In the genomic region with DNA sequence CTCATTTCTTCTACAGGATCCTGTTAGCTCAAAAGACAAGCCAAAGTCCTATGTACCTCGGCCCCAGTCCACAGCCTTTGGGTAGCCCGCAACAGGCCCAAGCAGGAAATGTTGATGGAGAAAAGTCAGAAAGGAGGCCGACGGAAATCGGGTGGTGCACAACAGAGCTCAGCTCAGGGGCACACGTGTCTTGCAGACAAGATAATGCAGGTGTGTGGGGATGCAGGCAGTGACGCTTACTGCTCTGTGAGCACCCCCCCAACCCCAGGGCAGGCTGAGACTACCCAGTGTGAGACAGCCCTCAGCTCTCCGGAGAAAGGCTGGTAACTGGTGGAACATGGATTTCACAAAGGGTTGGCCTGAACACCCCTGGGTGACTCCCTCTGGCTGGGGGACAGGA, we compare ENCODE assay signal across 20 cellular contexts. TPM values are rescaled to one million over a fixed set of nuclear protein-coding genes. Genes with fewer than 3 reads are reported as not detected.
"Had no signal": no experiment of that assay in that cellular context is flagged by ENCODE, and none has a peak within 500 bp of the region (broad histone marks: within the 10 kb centered on the region; RNA-seq: fewer than 3 reads in every experiment).

No MANE protein-coding gene starts in this region.

- DNase-seq: esophagus squamous epithelium; foreskin fibroblast; immature natural killer cell; left cardiac atrium; left ventricle myocardium inferior; lower lobe of right lung; mesenchymal stem cell; midbrain; ovary; right cardiac atrium; stimulated activated CD4-positive, alpha-beta T cell treated with anti-CD3 and anti-CD28 coated beads, Interleukin-2, amount 100 ng/mL, for 48 hours; tibial artery; upper lobe of right lung had no signal

- H3K4me3 Mint-ChIP-seq: dendritic cell treated with granulocyte-macrophage colony-stimulating factor and Interleukin-4, amounts not matched to agents 40 ng/mL and 50 ng/mL, for 4 days; natural killer cell treated with Interleukin-12 subunit alpha and Interleukin-12 subunit beta and Interleukin-15 and Interleukin-18, amount 100 ng/mL, for 72 hours; stimulated activated naive CD8-positive, alpha-beta T cell treated with anti-CD3 and anti-CD28 coated beads, Interleukin-15, Interleukin-2, amounts not matched to agents 100 ng/mL and 50 ng/mL, for 24 hours had no signal

- H3K36me3 Mint-ChIP-seq: natural killer cell treated with Interleukin-12 subunit alpha and Interleukin-12 subunit beta and Interleukin-15 and Interleukin-18, amount 100 ng/mL, for 72 hours had no signal

- H3K9me3 Mint-ChIP-seq: dendritic cell treated with granulocyte-macrophage colony-stimulating factor and Interleukin-4, amounts not matched to agents 40 ng/mL and 50 ng/mL, for 4 days; natural killer cell treated with Interleukin-12 subunit alpha and Interleukin-12 subunit beta and Interleukin-15 and Interleukin-18, amount 100 ng/mL, for 72 hours; stimulated activated naive CD8-positive, alpha-beta T cell treated with anti-CD3 and anti-CD28 coated beads, Interleukin-15, Interleukin-2, amounts not matched to agents 100 ng/mL and 50 ng/mL, for 24 hours had no signal

- H3K9me3 ChIP-seq: esophagus squamous epithelium, gastroesophageal sphincter, left ventricle myocardium inferior, lower lobe of right lung, neutrophil, ovary, tibial artery, upper lobe of right lung, vagina had no signal

- H3K27ac Mint-ChIP-seq: dendritic cell treated with granulocyte-macrophage colony-stimulating factor and Interleukin-4, amounts not matched to agents 40 ng/mL and 50 ng/mL, for 4 days; natural killer cell treated with Interleukin-12 subunit alpha and Interleukin-12 subunit beta and Interleukin-15 and Interleukin-18, amount 100 ng/mL, for 72 hours; stimulated activated naive CD8-positive, alpha-beta T cell treated with anti-CD3 and anti-CD28 coated beads, Interleukin-15, Interleukin-2, amounts not matched to agents 100 ng/mL and 50 ng/mL, for 24 hours had no signal

- ATAC-seq: gastroesophageal sphincter; left cardiac atrium; lower lobe of right lung; natural killer cell treated with Interleukin-12 subunit alpha and Interleukin-12 subunit beta and Interleukin-15 and Interleukin-18, amount 100 ng/mL, for 72 hours; right cardiac atrium; upper lobe of right lung had no signal

RNA-seq across cellular contexts. Expression of a gene that starts 4.3 kb away (rescaled TPM):
- total RNA-seq: smooth muscle cell had no signal
- polyA plus RNA-seq: immature natural killer cell had no signal
